28 cellular contexts compared by ENCODE assay signal in the genomic region with DNA sequence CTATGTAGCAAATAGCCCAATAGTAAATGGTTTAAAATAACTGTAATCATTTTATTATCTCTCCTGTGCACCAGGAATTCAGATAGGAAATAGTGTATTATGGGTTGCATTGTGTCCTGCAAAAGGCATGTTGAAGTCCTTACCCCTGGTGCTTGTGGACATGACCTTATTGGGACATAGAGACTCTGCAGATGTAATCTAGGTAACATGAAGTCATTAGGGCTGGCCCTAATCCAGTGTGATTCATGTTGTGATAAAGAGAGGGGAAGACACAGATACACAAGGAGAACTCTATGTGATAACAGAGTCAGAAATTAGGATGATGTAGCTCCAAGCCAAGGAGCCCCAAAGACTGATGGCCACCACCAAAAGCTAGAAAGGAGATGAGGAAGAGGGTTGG.
"Had no signal": no experiment of that assay in that cellular context is flagged by ENCODE, and none has a peak within 500 bp of the region (broad histone marks: within the 10 kb centered on the region; RNA-seq: fewer than 3 reads in every experiment).

No MANE protein-coding gene starts in this region.

- H3K9me3 ChIP-seq: left ventricle myocardium inferior, pancreas, prostate gland, thyroid gland, upper lobe of right lung had no signal

- H3K36me3 Mint-ChIP-seq: immature natural killer cell; mesothelial cell of epicardium; natural killer cell treated with Interleukin-12 subunit alpha and Interleukin-12 subunit beta and Interleukin-15 and Interleukin-18, amount 100 ng/mL, for 72 hours; stimulated activated memory B cell treated with anti-CD40 and anti-IgM and Interleukin-4, amounts not matched to agents 10 μg/mL and 1 μg/mL and 100 μg/mL, for 72 hours had no signal

- H3K27me3 Mint-ChIP-seq: naive thymus-derived CD4-positive, alpha-beta T cell; natural killer cell treated with Interleukin-12 subunit alpha and Interleukin-12 subunit beta and Interleukin-15 and Interleukin-18, amount 100 ng/mL, for 72 hours; stimulated activated memory B cell treated with anti-CD40 and anti-IgM and Interleukin-4, amounts not matched to agents 10 μg/mL and 1 μg/mL and 100 μg/mL, for 72 hours; stimulated activated naive CD8-positive, alpha-beta T cell treated with anti-CD3 and anti-CD28 coated beads, Interleukin-15, amount 100 ng/mL, for 72 hours had no signal

- DNase-seq: hypothalamus; immature natural killer cell; kidney; left ventricle myocardium inferior; mesendoderm; naive thymus-derived CD4-positive, alpha-beta T cell; nucleus accumbens; pancreas; posterior cingulate gyrus; retina; right cardiac atrium; small intestine; stimulated activated CD4-positive, alpha-beta T cell treated with anti-CD3 and anti-CD28 coated beads, Interleukin-1b, Interleukin-23, amount 100 ng/mL, for 48 hours; stimulated activated CD4-positive, alpha-beta T cell treated with anti-CD3 and anti-CD28 coated beads, Interleukin-2, amount 100 ng/mL, for 48 hours; stimulated activated CD4-positive, alpha-beta T cell treated with anti-CD3 and anti-CD28 coated beads, Interleukin-4, amount 100 ng/mL, for 4 hours; stimulated activated CD8-positive, alpha-beta memory T cell treated with anti-CD3 and anti-CD28 coated beads, Interleukin-4, amount 100 ng/mL, for 48 hours; stimulated activated naive CD4-positive, alpha-beta T cell treated with Interleukin-2 at 50 U/mL for 16 hours; stimulated activated naive CD8-positive, alpha-beta T cell treated with anti-CD3 and anti-CD28 coated beads, Interleukin-15, amount 100 ng/mL, for 72 hours; substantia nigra; thyroid gland; trophoblast cell; upper lobe of right lung had no signal

- H3K27me3 ChIP-seq: pancreas, thyroid gland, upper lobe of right lung had no signal

- H3K36me3 ChIP-seq: left ventricle myocardium inferior, pancreas, prostate gland, thyroid gland, upper lobe of right lung had no signal

- ATAC-seq: naive thymus-derived CD4-positive, alpha-beta T cell; natural killer cell treated with Interleukin-12 subunit alpha and Interleukin-12 subunit beta and Interleukin-15 and Interleukin-18, amount 100 ng/mL, for 72 hours; pancreas; right cardiac atrium; sciatic nerve; stimulated activated memory B cell treated with anti-CD40 and anti-IgM and Interleukin-4, amounts not matched to agents 10 μg/mL and 1 μg/mL and 100 μg/mL, for 72 hours; stimulated activated naive CD8-positive, alpha-beta T cell treated with anti-CD3 and anti-CD28 coated beads, Interleukin-15, amount 100 ng/mL, for 72 hours; upper lobe of right lung had no signal

- H3K4me1 Mint-ChIP-seq: immature natural killer cell; mesothelial cell of epicardium; naive thymus-derived CD4-positive, alpha-beta T cell; stimulated activated memory B cell treated with anti-CD40 and anti-IgM and Interleukin-4, amounts not matched to agents 10 μg/mL and 1 μg/mL and 100 μg/mL, for 72 hours; stimulated activated naive CD8-positive, alpha-beta T cell treated with anti-CD3 and anti-CD28 coated beads, Interleukin-15, amount 100 ng/mL, for 72 hours had no signal

- H3K4me1 ChIP-seq: left ventricle myocardium inferior, pancreas, prostate gland, thyroid gland, upper lobe of right lung had no signal

- H3K4me3 Mint-ChIP-seq: immature natural killer cell; mesothelial cell of epicardium; naive thymus-derived CD4-positive, alpha-beta T cell; natural killer cell treated with Interleukin-12 subunit alpha and Interleukin-12 subunit beta and Interleukin-15 and Interleukin-18, amount 100 ng/mL, for 72 hours; stimulated activated memory B cell treated with anti-CD40 and anti-IgM and Interleukin-4, amounts not matched to agents 10 μg/mL and 1 μg/mL and 100 μg/mL, for 72 hours; stimulated activated naive CD8-positive, alpha-beta T cell treated with anti-CD3 and anti-CD28 coated beads, Interleukin-15, amount 100 ng/mL, for 72 hours had no signal

- H3K4me3 ChIP-seq: left ventricle myocardium inferior, lung, pancreas, prostate gland, thyroid gland, upper lobe of right lung had no signal

- H3K27ac ChIP-seq: left ventricle myocardium inferior, pancreas, prostate gland, thyroid gland, upper lobe of right lung had no signal

- H3K27ac Mint-ChIP-seq: immature natural killer cell; mesothelial cell of epicardium; naive thymus-derived CD4-positive, alpha-beta T cell; natural killer cell treated with Interleukin-12 subunit alpha and Interleukin-12 subunit beta and Interleukin-15 and Interleukin-18, amount 100 ng/mL, for 72 hours; stimulated activated memory B cell treated with anti-CD40 and anti-IgM and Interleukin-4, amounts not matched to agents 10 μg/mL and 1 μg/mL and 100 μg/mL, for 72 hours; stimulated activated naive CD8-positive, alpha-beta T cell treated with anti-CD3 and anti-CD28 coated beads, Interleukin-15, amount 100 ng/mL, for 72 hours had no signal
